Comparison of ENCODE assay signal across 14 cellular contexts in genomic region chr11:698493-699115, GRCh38. TPM values are rescaled to one million over a fixed set of nuclear protein-coding genes. Genes with fewer than 3 reads are reported as not detected.
DNase-seq lines count a peak whose midpoint lies in the region; ATAC-seq and TF ChIP-seq lines count a peak whose summit lies in the region.
"Had no signal": no experiment of that assay in that cellular context is flagged by ENCODE, and none has a peak within 500 bp of the region (broad histone marks: within the 10 kb centered on the region; RNA-seq: fewer than 3 reads in every experiment).

No MANE protein-coding gene starts in this region.

- POLR2A ChIA-PET in RWPE1 (lab: Yijun Ruan, JAX; ENCODE audit: low non-redundant PET), result no interaction called here

- peaks cover 27% of the 10 kb centered on the region for H3F3A ChIP-seq in GM23338 (replicated peaks; ENCODE audit: low read depth)

- CTCF ChIA-PET in RWPE1 (lab: Yijun Ruan, JAX), result interaction anchor here (0.6 to 1.7 kb wide), 3 partner anchors 8 to 37 kb away, joined by 4 read pairs; no protein-coding TSS in a partner anchor

- H3K9me2 ChIP-seq in GM23338 (ENCODE audit: insufficient read depth), result no peaks in the 10 kb centered on the region

- no peak for TF ChIP-seq CTCF in GM23338 (conservative IDR thresholded peaks at IDR 0.05; ENCODE audit: low read depth in 2 of 2)
- no peak for TF ChIP-seq CTCF in RWPE1 (conservative IDR thresholded peaks at IDR 0.05; ENCODE audit: low read depth)

- ATAC-seq in GM23338 (no peak), GM18517 (IDR thresholded peaks at IDR 0.05; ENCODE audit: unreplicated experiment) (no peak)
- no peak for ATAC-seq in stimulated activated effector memory CD8-positive, alpha-beta T cell treated with anti-CD3 and anti-CD28 coated beads, Interleukin-12 subunit alpha, Interleukin-12 subunit beta, amount 100 ng/mL, for 72 hours

- H3K27ac ChIP-seq in GM23338 (ENCODE audit: low read depth), result 0 out of 2 replicates have a peak overlapping the region, but pooled peaks have one; percentile 19
- peak overlapping the region; percentile 97 for H3K27ac ChIP-seq in RWPE1
- peak overlapping the region; percentile 98 for H3K27ac ChIP-seq in epithelial cell of prostate
- H3K27ac ChIP-seq: C4-2B, cardiac muscle cell had no signal

- H3K79me2 ChIP-seq in GM23338 (replicated peaks; ENCODE audit: insufficient read depth), result peaks cover 14% of the 10 kb centered on the region

- H3K27ac Mint-ChIP-seq in GM23338, result peak overlapping the region; percentile 80; the same call in 1 of the 2 replicates
- H3K27ac Mint-ChIP-seq in stimulated activated effector memory CD8-positive, alpha-beta T cell treated with anti-CD3 and anti-CD28 coated beads, Interleukin-12 subunit alpha, Interleukin-12 subunit beta, amount 100 ng/mL, for 72 hours, result peak overlapping the region; percentile 43
- H3K27ac Mint-ChIP-seq: progenitor cell of endocrine pancreas had no signal

- peaks cover 17% of the 10 kb centered on the region for H3K4me1 Mint-ChIP-seq in GM23338
- peaks cover 23% of the 10 kb centered on the region for H3K4me1 Mint-ChIP-seq in stimulated activated effector memory CD8-positive, alpha-beta T cell treated with anti-CD3 and anti-CD28 coated beads, Interleukin-12 subunit alpha, Interleukin-12 subunit beta, amount 100 ng/mL, for 72 hours

- H3K36me3 ChIP-seq in GM23338 (ENCODE audit: insufficient read depth), result no peaks in the 10 kb centered on the region
- H3K36me3 ChIP-seq: cardiac muscle cell had no signal

- H3K4me3 Mint-ChIP-seq in GM23338, result no peak overlapping the region
- no peak overlapping the region for H3K4me3 Mint-ChIP-seq in stimulated activated effector memory CD8-positive, alpha-beta T cell treated with anti-CD3 and anti-CD28 coated beads, Interleukin-12 subunit alpha, Interleukin-12 subunit beta, amount 100 ng/mL, for 72 hours

- H3K4me1 ChIP-seq in GM23338 (ENCODE audit: insufficient read depth), result peaks cover 13% of the 10 kb centered on the region

- peaks cover under 1% of the 10 kb centered on the region; the same call in 1 of the 3 replicates for H3K9me3 Mint-ChIP-seq in GM23338
- H3K9me3 Mint-ChIP-seq in stimulated activated effector memory CD8-positive, alpha-beta T cell treated with anti-CD3 and anti-CD28 coated beads, Interleukin-12 subunit alpha, Interleukin-12 subunit beta, amount 100 ng/mL, for 72 hours, result no peaks in the 10 kb centered on the region

- no peak overlapping the region for H3K4me3 ChIP-seq in GM23338
- H3K4me3 ChIP-seq: cardiac muscle cell had no signal

- H3K36me3 Mint-ChIP-seq in GM23338 (ENCODE audit: low read depth), result no peaks in the 10 kb centered on the region; the same call in 1 of the 3 replicates
- H3K36me3 Mint-ChIP-seq in stimulated activated effector memory CD8-positive, alpha-beta T cell treated with anti-CD3 and anti-CD28 coated beads, Interleukin-12 subunit alpha, Interleukin-12 subunit beta, amount 100 ng/mL, for 72 hours, result peaks cover 24% of the 10 kb centered on the region

- H3K4me2 ChIP-seq in GM23338, result no peak overlapping the region

- no peak overlapping the region for H2AFZ ChIP-seq in GM23338

- DNase-seq in GM23338 (ENCODE audit: low spot score), result no peak
- DNase-seq in RWPE1 (ENCODE audit: low spot score), result no peak
- DNase-seq in epithelial cell of prostate (ENCODE audit: low read depth, low spot score), result no peak
- no peak for DNase-seq in stimulated activated effector memory CD8-positive, alpha-beta T cell treated with anti-CD3 and anti-CD28 coated beads, Interleukin-12 subunit alpha, Interleukin-12 subunit beta, amount 100 ng/mL, for 72 hours (ENCODE audit: low spot score in 2 of 2)
- DNase-seq in NCI-H2196 treated with DMSO at 0.1 percent for 48 hours (lab: John Stamatoyannopoulos, UW; ENCODE audit: unreplicated experiment), result no peak
- DNase-seq in NCI-H524 treated with DMSO at 0.1 percent for 48 hours (lab: John Stamatoyannopoulos, UW), result no peak
- DNase-seq in activated CD4-positive, alpha-beta T cell treated with anti-CD3 and anti-CD28 coated beads for 1 hour, result no peak
- DNase-seq: activated gamma-delta T cell treated with Interleukin-2 at 50 U/mL for 16 hours; NCI-H187 treated with DMSO at 0.1 percent for 48 hours; stimulated activated CD4-positive, alpha-beta T cell treated with anti-CD3 and anti-CD28 coated beads, Interleukin-1b, Interleukin-23, amount 100 ng/mL, for 48 hours had no signal

- H3K27me3 Mint-ChIP-seq in GM23338 (ENCODE audit: insufficient read depth, low read depth, poor library complexity), result peaks cover 9% of the 10 kb centered on the region
- H3K27me3 Mint-ChIP-seq: progenitor cell of endocrine pancreas had no signal

- no peaks in the 10 kb centered on the region for H3K27me3 ChIP-seq in GM23338 (ENCODE audit: insufficient read depth)
- H3K27me3 ChIP-seq: cardiac muscle cell had no signal

- peaks cover 5% of the 10 kb centered on the region for H4K20me1 ChIP-seq in GM23338 (replicated peaks; ENCODE audit: insufficient read depth)

TF ChIP-seq in GM23338, 12 proteins besides CTCF, POLR2A, EP300 and RAD21 (continues in another document):
- TF ChIP-seq POLR2AphosphoS5 (IDR thresholded peaks at IDR 0.05; ENCODE audit: low read depth), result no peak
- TF ChIP-seq ZNF114 (CRISPR knock-in tag; IDR thresholded peaks at IDR 0.05), result no peak
- no peak for TF ChIP-seq ZNF462 (CRISPR knock-in tag; IDR thresholded peaks at IDR 0.05)
- TF ChIP-seq EZH2phosphoT487 (IDR thresholded peaks at IDR 0.05; ENCODE audit: unreplicated experiment), result no peak

RNA-seq across cellular contexts. Expression of gene TMEM80, which starts 3.0 kb away (rescaled TPM):
- 12.8 and 13.1 TPM in 2 replicates for total RNA-seq in GM23338 (2014; rRNA removed; shearing (Covaris generic))
- polyA plus RNA-seq in GM23338 (2016; fragmentation: Nextera tagmentation; extraction: Ambion mirVana), result 25.1 and 25.4 TPM in 2 replicates

RNA-seq across cellular contexts. Expression of gene DEAF1, which starts 3.6 kb away (rescaled TPM):
- 33.5 and 42.6 TPM in 2 replicates for total RNA-seq in GM23338 (2014; rRNA removed; shearing (Covaris generic))
- 47.8 and 49.3 TPM in 2 replicates for polyA plus RNA-seq in GM23338 (2016; fragmentation: Nextera tagmentation; extraction: Ambion mirVana)

RNA-seq across cellular contexts. Expression of gene EPS8L2, which starts 7.4 kb away (rescaled TPM):
- 34.1 and 38.7 TPM in 2 replicates for total RNA-seq in GM23338 (2014; rRNA removed; shearing (Covaris generic))
- polyA plus RNA-seq in GM23338 (2016; fragmentation: Nextera tagmentation; extraction: Ambion mirVana), result 56.5 and 59.4 TPM in 2 replicates

RNA-seq across cellular contexts. Expression of gene TALDO1, which starts 48.7 kb away (rescaled TPM):
- 339 and 353 TPM in 2 replicates for total RNA-seq in GM23338 (2014; rRNA removed; shearing (Covaris generic))
- polyA plus RNA-seq in GM23338 (2016; fragmentation: Nextera tagmentation; extraction: Ambion mirVana), result 402 and 411 TPM in 2 replicates

Comparison
In these comparisons a context has a peak if more than half of its experiments do, and no peak if none do; other contexts are left out.
1. H3K27ac ChIP-seq: peak in every context shown above with its lines; median percentile 98 in epithelial cell of prostate; 97 in RWPE1; 19 in GM23338.